ENCODE assay signal across 8 cellular contexts in the genomic region with DNA sequence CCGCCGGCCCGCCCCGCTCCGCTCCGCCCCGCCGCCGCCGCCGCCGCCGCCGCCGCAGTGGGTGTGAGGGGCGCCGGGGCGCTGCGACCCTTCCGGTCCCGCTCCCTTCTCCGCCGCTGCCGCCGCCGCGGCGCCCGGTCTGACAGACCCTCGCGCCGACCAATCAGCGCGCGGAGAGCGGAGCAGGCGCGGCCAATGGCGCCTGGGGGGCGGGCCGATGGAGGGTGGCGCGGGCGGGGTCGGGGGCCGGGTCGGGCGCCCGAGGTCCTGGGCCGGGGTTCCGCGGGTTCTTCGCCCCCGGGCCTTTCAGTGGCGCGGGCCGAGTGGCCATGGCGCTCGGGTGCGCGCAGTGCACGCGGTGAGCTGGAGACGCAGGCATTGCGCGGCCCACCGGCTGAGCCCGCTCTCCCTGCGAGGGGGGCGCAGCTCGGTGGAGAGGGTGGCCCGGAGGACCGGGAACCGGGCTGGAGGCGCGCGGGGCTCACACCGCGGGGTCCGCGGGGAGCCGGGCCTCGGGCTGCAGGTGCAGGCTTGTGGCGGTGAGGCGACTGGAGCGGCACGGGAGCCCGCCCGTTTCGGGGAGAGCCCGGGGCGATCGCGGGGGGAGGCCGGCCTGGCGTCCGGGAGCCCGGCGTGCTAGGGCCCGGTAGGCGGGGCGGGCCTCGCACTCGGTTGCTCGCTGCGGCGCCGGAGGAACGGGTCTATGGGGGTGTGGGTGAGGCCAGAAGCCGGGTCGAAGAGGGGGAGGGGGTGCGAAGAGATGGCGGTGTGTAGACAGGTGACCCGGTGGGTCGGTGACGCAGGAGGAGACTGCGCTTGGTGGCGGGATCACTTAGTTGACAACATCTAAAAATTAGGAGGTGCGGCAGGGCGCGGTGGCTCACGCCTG. TPM values are rescaled to one million over a fixed set of nuclear protein-coding genes. Genes with fewer than 3 reads are reported as not detected.
A peak's percentile ranks its signal among the peaks of the same experiment; 100 is the strongest.
DNase-seq lines count a peak whose midpoint lies in the region; ATAC-seq, FAIRE-seq and TF ChIP-seq lines count a peak whose summit lies in the region.

A gene (minus strand): TSS at position 141 of the 889 bp plus-strand sequence. CDS start 11,522 bp downstream, outside the sequence.

- H3K4me1 ChIP-seq in parathyroid adenoma (peaks cover 18% of the 10 kb centered on the region), thyroid gland (peaks cover 22 to 28% of the 10 kb centered on the region in 2 donors)

- peaks cover 35% of the 10 kb centered on the region for H3K4me1 Mint-ChIP-seq in activated naive CD8-positive, alpha-beta T cell treated with anti-CD3 and anti-CD28 coated beads for 36 hours

- intact Hi-C loops in Right ventricle myocardium inferior (cut with DNase I) (loop anchor here (5.0 kb wide), 2 partner anchors 35 to 380 kb away; no protein-coding TSS in a partner anchor), thyroid gland (cut with DNase I) (no loop called here)

- H3K36me3 Mint-ChIP-seq in activated naive CD8-positive, alpha-beta T cell treated with anti-CD3 and anti-CD28 coated beads for 36 hours: peaks cover 5% of the 10 kb centered on the region

- H3K4me2 ChIP-seq in SU-DHL-6 (ENCODE audit: low read depth, low read length, poor library complexity, severe bottlenecking) (peak within 1 kb of the TSS; percentile 72), parathyroid adenoma (ENCODE audit: low read length) (peak within 1 kb of the TSS; percentile 88)

- WGBS in thyroid gland, 2 donors: 0 to 1% methylated on average over 2 to 43 of the region's 122 CpGs

- H3K9me2 ChIP-seq in SU-DHL-6 (replicated peaks; ENCODE audit: insufficient read depth, low read length): no peaks in the 10 kb centered on the region

- H2AFZ ChIP-seq in SU-DHL-6 (ENCODE audit: low read depth, low read length, severe bottlenecking) (peak within 1 kb of the TSS; percentile 81), parathyroid adenoma (peak within 1 kb of the TSS; percentile 90)

- H3K36me3 ChIP-seq in GM06990 (ENCODE audit: control insufficient read depth, insufficient read depth, low read length): no peaks in the 10 kb centered on the region
- H3K36me3 ChIP-seq in SU-DHL-6 (ENCODE audit: low read length): no peaks in the 10 kb centered on the region
- no peaks in the 10 kb centered on the region for H3K36me3 ChIP-seq in parathyroid adenoma (ENCODE audit: control insufficient read depth, insufficient read depth, low read length)
- H3K36me3 ChIP-seq in thyroid gland: no peaks in the 10 kb centered on the region

- H3K9me3 Mint-ChIP-seq in activated naive CD8-positive, alpha-beta T cell treated with anti-CD3 and anti-CD28 coated beads for 36 hours: no peaks in the 10 kb centered on the region

- FAIRE-seq in H54 (lab: Jason Lieb, UNC): no peak

- peak; percentile 37; the same call in 1 of the 2 replicates for TF ChIP-seq POLR2A in H54 (IDR thresholded peaks at IDR 0.05; ENCODE audit: low read depth, low read length)
- peak; percentile 44 to 74 for TF ChIP-seq POLR2A in thyroid gland (IDR thresholded peaks at IDR 0.05)

- DNase-seq in GM06990 (ENCODE audit: extremely low read depth, insufficient read length) (peak; percentile 89), H54 (ENCODE audit: insufficient read length, low spot score) (peak; percentile 83), M059J (ENCODE audit: low read depth) (peak; percentile 74), Right ventricle myocardium inferior (ENCODE audit: missing footprints) (peak; percentile 94), thyroid gland (peak; percentile 85 to 88)
- DNase-seq in activated naive CD8-positive, alpha-beta T cell treated with anti-CD3 and anti-CD28 coated beads for 36 hours: peak; percentile 90

- H3K9ac ChIP-seq in SU-DHL-6 (ENCODE audit: low read length) (peak within 1 kb of the TSS; percentile 97), parathyroid adenoma (peak within 1 kb of the TSS; percentile 71)

- ATAC-seq in Right ventricle myocardium inferior: peak; percentile 90

- H3K27me3 ChIP-seq in GM06990 (replicated peaks; ENCODE audit: control insufficient read depth, insufficient read depth, low read length) (no peaks in the 10 kb centered on the region), SU-DHL-6 (ENCODE audit: low read length) (no peaks in the 10 kb centered on the region), parathyroid adenoma (ENCODE audit: control insufficient read depth, insufficient read depth, low read length) (no peaks in the 10 kb centered on the region), thyroid gland (no peaks in the 10 kb centered on the region)

- no peaks in the 10 kb centered on the region for H3K27me3 Mint-ChIP-seq in activated naive CD8-positive, alpha-beta T cell treated with anti-CD3 and anti-CD28 coated beads for 36 hours

- H3K9me3 ChIP-seq in SU-DHL-6 (ENCODE audit: insufficient read depth, low read length) (no peaks in the 10 kb centered on the region), parathyroid adenoma (ENCODE audit: control insufficient read depth, low read length) (no peaks in the 10 kb centered on the region), thyroid gland (no peaks in the 10 kb centered on the region)

- H3K79me2 ChIP-seq in SU-DHL-6 (ENCODE audit: insufficient read depth, low read length) (peaks cover 43% of the 10 kb centered on the region), parathyroid adenoma (peaks cover 18% of the 10 kb centered on the region)

- H3K27ac ChIP-seq in SU-DHL-6 (ENCODE audit: low read depth, low read length) (peak within 1 kb of the TSS; percentile 83), parathyroid adenoma (peak within 1 kb of the TSS; percentile 89), thyroid gland (peak within 1 kb of the TSS; percentile 90 to 98 (median 92))

- peak within 1 kb of the TSS; percentile 94 for H3K27ac Mint-ChIP-seq in activated naive CD8-positive, alpha-beta T cell treated with anti-CD3 and anti-CD28 coated beads for 36 hours

- H4K20me1 ChIP-seq in SU-DHL-6 (ENCODE audit: low read depth, low read length): 0 out of 2 replicates have a peak, but pooled peaks cover 9% of the 10 kb centered on the region

- TF ChIP-seq CTCF in GM06990 (IDR thresholded peaks at IDR 0.05; ENCODE audit: insufficient read depth, low read length, poor library complexity, severe bottlenecking) (no peak), SU-DHL-6 (IDR thresholded peaks at IDR 0.05; ENCODE audit: insufficient read depth, low read length, poor library complexity, severe bottlenecking) (no peak), parathyroid adenoma (IDR thresholded peaks at IDR 0.05) (peak; percentile 11), thyroid gland (IDR thresholded peaks at IDR 0.05) (peak in 2 of 6 experiments; percentile 2)

- peaks cover 7% of the 10 kb centered on the region for H3F3A ChIP-seq in SU-DHL-6 (ENCODE audit: insufficient read depth)

- H3K4me3 ChIP-seq in GM06990 (replicated peaks; ENCODE audit: low read depth, low read length) (peak within 1 kb of the TSS; percentile 81), SU-DHL-6 (ENCODE audit: insufficient read depth, low read length, poor library complexity, severe bottlenecking) (peak within 1 kb of the TSS; percentile 91), parathyroid adenoma (ENCODE audit: low read depth, low read length) (peak within 1 kb of the TSS; percentile 83), thyroid gland (replicated peaks in 1 of 3) (peak within 1 kb of the TSS; percentile 66 to 99 (median 93))

- peak within 1 kb of the TSS; percentile 91 for H3K4me3 Mint-ChIP-seq in activated naive CD8-positive, alpha-beta T cell treated with anti-CD3 and anti-CD28 coated beads for 36 hours

RNA-seq across cellular contexts. Expression of the gene that starts here (rescaled TPM):
- total RNA-seq in M059J (2014; rRNA removed; shearing (Covaris generic)): 26.7 and 37.8 TPM in 2 replicates
- 10 to 100 TPM; 39.5 to 39.7 TPM for total RNA-seq in activated naive CD8-positive, alpha-beta T cell treated with anti-CD3 and anti-CD28 coated beads for 36 hours
- 41.7 TPM for total RNA-seq in Right ventricle myocardium inferior
- 10 to 100 TPM; 48.1 to 70.0 (median 54.2) TPM for total RNA-seq in thyroid gland

Comparison
In these comparisons a context has a peak if more than half of its experiments do, and no peak if none do; other contexts are left out.
1. Peak in every context shown above with its lines: DNase-seq, ATAC-seq, H3K4me3 ChIP-seq and H3K27ac ChIP-seq.